Comparison of ENCODE assay signal across 1 cellular context in genomic region chr2:226799976-226800940, GRCh38.
A peak's percentile ranks its signal among the peaks of the same experiment; 100 is the strongest.
TF ChIP-seq lines count a peak whose summit lies in the region.

No MANE protein-coding gene starts in this region.

TF ChIP-seq in HepG2, 621 proteins besides CTCF, POLR2A, EP300 and RAD21 (continued from another document):
- TF ChIP-seq ZNF800 (CRISPR knock-in tag; IDR thresholded peaks at IDR 0.05) (peak; percentile 74), ZBTB10 (CRISPR knock-in tag; IDR thresholded peaks at IDR 0.05; ENCODE audit: borderline replicate concordance) (peak; percentile 93), GABPB1 (CRISPR knock-in tag; IDR thresholded peaks at IDR 0.05) (peak; percentile 7; the same call in 1 of the 2 replicates), TFAP4 (IDR thresholded peaks at IDR 0.05; ENCODE audit: borderline replicate concordance, low read depth) (peak; percentile 64; the same call in 1 of the 2 replicates), HNF1A (IDR thresholded peaks at IDR 0.05; ENCODE audit: low read depth) (peak; percentile 91), HNF1A (CRISPR knock-in tag; IDR thresholded peaks at IDR 0.05; ENCODE audit: borderline replicate concordance) (peak; percentile 96), ZNF570 (CRISPR knock-in tag; IDR thresholded peaks at IDR 0.05; ENCODE audit: borderline replicate concordance) (no peak), ETS1 (CRISPR knock-in tag; IDR thresholded peaks at IDR 0.05) (no peak), ZNF432 (CRISPR knock-in tag; IDR thresholded peaks at IDR 0.05; ENCODE audit: borderline replicate concordance) (no peak), BCL3 (CRISPR knock-in tag; IDR thresholded peaks at IDR 0.05) (peak; percentile 78), NCOA1 (CRISPR knock-in tag; IDR thresholded peaks at IDR 0.05) (peak; percentile 95; the same call in 1 of the 2 replicates), PATZ1 (CRISPR knock-in tag; IDR thresholded peaks at IDR 0.05) (peak; percentile 90), KDM6A (CRISPR knock-in tag; IDR thresholded peaks at IDR 0.05; ENCODE audit: low read depth) (peak; percentile 96), KLF9 (CRISPR knock-in tag; IDR thresholded peaks at IDR 0.05; ENCODE audit: low read depth) (0 out of 2 replicates have a peak, but pooled peaks have one; percentile 66), ZFP82 (CRISPR knock-in tag; IDR thresholded peaks at IDR 0.05; ENCODE audit: borderline replicate concordance) (peak; percentile 81; the same call in 1 of the 2 replicates), CBX5 (CRISPR knock-in tag; IDR thresholded peaks at IDR 0.05; ENCODE audit: borderline replicate concordance) (peak; percentile 79; the same call in 1 of the 2 replicates), NFATC3 (CRISPR knock-in tag; IDR thresholded peaks at IDR 0.05) (no peak), HMG20B (CRISPR knock-in tag; conservative IDR thresholded peaks at IDR 0.05) (peak; percentile 98), ZFP91 (CRISPR knock-in tag; IDR thresholded peaks at IDR 0.05; ENCODE audit: borderline replicate concordance) (peak; percentile 56; the same call in 1 of the 2 replicates), ZNF563 (CRISPR knock-in tag; IDR thresholded peaks at IDR 0.05) (peak; percentile 79), FOXC1 (CRISPR knock-in tag; IDR thresholded peaks at IDR 0.05; ENCODE audit: borderline replicate concordance) (no peak), CSRNP2 (CRISPR knock-in tag; conservative IDR thresholded peaks at IDR 0.05; ENCODE audit: low read depth) (no peak), SRSF1 (optimal IDR thresholded peaks at IDR 0.05; ENCODE audit: low read depth, low read length) (no peak)
